Comparison of ENCODE assay signal across 14 cellular contexts in genomic region chr2:238305092-238305862, GRCh38. TPM values are rescaled to one million over a fixed set of nuclear protein-coding genes. Genes with fewer than 3 reads are reported as not detected.
DNase-seq lines count a peak whose midpoint lies in the region; ATAC-seq, FAIRE-seq and TF ChIP-seq lines count a peak whose summit lies in the region.
"Had no signal": no experiment of that assay in that cellular context is flagged by ENCODE, and none has a peak within 500 bp of the region (broad histone marks: within the 10 kb centered on the region; RNA-seq: fewer than 3 reads in every experiment).

No MANE protein-coding gene starts in this region.

- CTCF ChIA-PET in endothelial cell of umbilical vein (lab: Charles Lee), result interaction anchor here (0.6 to 2.1 kb wide), 3 partner anchors 16 to 42 kb away, joined by 4 to 9 read pairs (median 5); no protein-coding TSS in a partner anchor

- FAIRE-seq in endothelial cell of umbilical vein (lab: Jason Lieb, UNC), result no peak

- no peaks in the 10 kb centered on the region; the same call in 1 of the 2 replicates for H3K27me3 ChIP-seq in OCI-LY1 (ENCODE audit: insufficient read depth, low read length)
- peaks cover 1 to 4% of the 10 kb centered on the region in 2 experiments for H3K27me3 ChIP-seq in endothelial cell of umbilical vein (ENCODE audit: control insufficient read depth in 2 of 2, insufficient read depth in 2 of 2, low read length in 2 of 2)
- H3K27me3 ChIP-seq in right cardiac atrium (ENCODE audit: control insufficient read depth, insufficient read depth), result no peaks in the 10 kb centered on the region

- H3K27ac Mint-ChIP-seq in stimulated activated memory B cell treated with anti-CD40 and anti-IgM and Interleukin-4, amounts not matched to agents 10 μg/mL and 1 μg/mL and 100 μg/mL, for 72 hours, result no peak overlapping the region
- H3K27ac Mint-ChIP-seq: activated naive CD4-positive, alpha-beta T cell treated with anti-CD3 and anti-CD28 coated beads, Interleukin-2, amount 10 ng/mL, durations not matched to agents 7 days and 5 days; stimulated activated naive CD8-positive, alpha-beta T cell treated with anti-CD3 and anti-CD28 coated beads, Interleukin-15, Interleukin-2, amounts not matched to agents 100 ng/mL and 50 ng/mL, for 24 hours had no signal

- POLR2A ChIA-PET in endothelial cell of umbilical vein (lab: Charles Lee), result no interaction called here

- intact Hi-C loops in endothelial cell of umbilical vein (cut with micrococcal nuclease), result loop anchor here (1.0 kb wide), 1 partner anchor 49 kb away; no protein-coding TSS in a partner anchor
- intact Hi-C loops in posterior vena cava (cut with DNase I), result no loop called here
- intact Hi-C loops in right cardiac atrium (cut with DNase I), result no loop called here

- DNase-seq in endothelial cell of umbilical vein (ENCODE audit: low read depth, low spot score), result peak; percentile 8
- peak; percentile 74 for DNase-seq in posterior vena cava (ENCODE audit: low spot score)
- DNase-seq in DMS79 (lab: John Stamatoyannopoulos, UW), result no peak
- DNase-seq in HK-2 (ENCODE audit: unreplicated experiment), result no peak
- no peak for DNase-seq in right cardiac atrium
- DNase-seq: activated CD4-positive, alpha-beta T cell treated with anti-CD3 and anti-CD28 coated beads for 4 hours; activated naive CD4-positive, alpha-beta T cell treated with anti-CD3 and anti-CD28 coated beads, Interleukin-2, amount 10 ng/mL, durations not matched to agents 7 days and 5 days; DMS 273 treated with DMSO at 0.1 percent for 48 hours; hippocampal formation; SIG-M5 had no signal

- TF ChIP-seq CTCF in GM12873 (IDR thresholded peaks at IDR 0.05; ENCODE audit: insufficient read depth, low read depth, low read length, missing control alignments) (peak; percentile 47), OCI-LY1 (IDR thresholded peaks at IDR 0.05; ENCODE audit: low read length) (peak; percentile 43), endothelial cell of umbilical vein (IDR thresholded peaks at IDR 0.05; ENCODE audit: extremely low read depth in 1 of 2, insufficient read depth in 1 of 2, low read depth in 1 of 2, low read length in 2 of 2) (peak in 1 of 2 donors; percentile 15)

- H3K9me3 Mint-ChIP-seq in stimulated activated memory B cell treated with anti-CD40 and anti-IgM and Interleukin-4, amounts not matched to agents 10 μg/mL and 1 μg/mL and 100 μg/mL, for 72 hours, result no peaks in the 10 kb centered on the region
- H3K9me3 Mint-ChIP-seq: activated naive CD4-positive, alpha-beta T cell treated with anti-CD3 and anti-CD28 coated beads, Interleukin-2, amount 10 ng/mL, durations not matched to agents 7 days and 5 days; stimulated activated naive CD8-positive, alpha-beta T cell treated with anti-CD3 and anti-CD28 coated beads, Interleukin-15, Interleukin-2, amounts not matched to agents 100 ng/mL and 50 ng/mL, for 24 hours had no signal

- H3K79me2 ChIP-seq in OCI-LY1 (ENCODE audit: insufficient read depth, low read length) (no peaks in the 10 kb centered on the region), endothelial cell of umbilical vein (ENCODE audit: control insufficient read depth, insufficient read depth, low read length) (no peaks in the 10 kb centered on the region)

- no peak for ATAC-seq in stimulated activated memory B cell treated with anti-CD40 and anti-IgM and Interleukin-4, amounts not matched to agents 10 μg/mL and 1 μg/mL and 100 μg/mL, for 72 hours
- ATAC-seq in right cardiac atrium, result no peak

- no TSS peak for BruUV-seq in endothelial cell of umbilical vein (replicated peaks; lab: Mats Ljungman, UMichigan)

- no peaks in the 10 kb centered on the region for H3K36me3 ChIP-seq in OCI-LY1 (ENCODE audit: insufficient read depth, low read length)
- H3K36me3 ChIP-seq in endothelial cell of umbilical vein (ENCODE audit: control insufficient read depth in 2 of 2, extremely low read depth in 1 of 2, insufficient read depth in 2 of 2, low read length in 2 of 2), result no peaks in the 10 kb centered on the region

- H3K9me2 ChIP-seq in OCI-LY1 (ENCODE audit: low read depth, low read length), result no peaks in the 10 kb centered on the region

- dilution Hi-C loops in endothelial cell of umbilical vein (cut with MboI; ENCODE audit: extremely low pct_ligation_motif_present, low sequenced_read_pairs), result no loop called here

- H4K20me1 ChIP-seq in OCI-LY1 (ENCODE audit: insufficient read depth, low read length), result no peaks in the 10 kb centered on the region
- H4K20me1 ChIP-seq in endothelial cell of umbilical vein (replicated peaks; ENCODE audit: control insufficient read depth, extremely low read depth, insufficient read depth, low read length), result no peaks in the 10 kb centered on the region

- TF ChIP-seq POLR2A in endothelial cell of umbilical vein (IDR thresholded peaks at IDR 0.05; ENCODE audit: low read depth, low read length), result no peak

- H2AFZ ChIP-seq in OCI-LY1 (ENCODE audit: low read length) (no peak overlapping the region), endothelial cell of umbilical vein (ENCODE audit: low read depth, low read length) (no peak overlapping the region)

- H3K4me1 ChIP-seq in OCI-LY1 (ENCODE audit: insufficient read depth, low read length, severe bottlenecking) (peaks cover 15% of the 10 kb centered on the region), endothelial cell of umbilical vein (ENCODE audit: control insufficient read depth, extremely low read depth, insufficient read depth, low read length) (no peaks in the 10 kb centered on the region), right cardiac atrium (ENCODE audit: control insufficient read depth, insufficient read depth, low read length) (no peaks in the 10 kb centered on the region)

- H3K4me2 ChIP-seq in OCI-LY1 (ENCODE audit: low read length) (no peak overlapping the region), endothelial cell of umbilical vein (ENCODE audit: insufficient read depth, low read length) (no peak overlapping the region)

- H3F3A ChIP-seq in OCI-LY1 (ENCODE audit: insufficient read depth, low read length), result no peaks in the 10 kb centered on the region

- H3K4me3 ChIP-seq in OCI-LY1 (ENCODE audit: low read depth, low read length, poor library complexity, severe bottlenecking), result no peak overlapping the region
- no peak overlapping the region for H3K4me3 ChIP-seq in endothelial cell of umbilical vein (replicated peaks in 1 of 3; ENCODE audit: insufficient read depth in 1 of 3, low read depth in 1 of 3, low read length in 3 of 3)
- H3K4me3 ChIP-seq in right cardiac atrium (ENCODE audit: low read length), result no peak overlapping the region

- H3K4me1 Mint-ChIP-seq in stimulated activated memory B cell treated with anti-CD40 and anti-IgM and Interleukin-4, amounts not matched to agents 10 μg/mL and 1 μg/mL and 100 μg/mL, for 72 hours, result peaks cover 15% of the 10 kb centered on the region
- H3K4me1 Mint-ChIP-seq: activated naive CD4-positive, alpha-beta T cell treated with anti-CD3 and anti-CD28 coated beads, Interleukin-2, amount 10 ng/mL, durations not matched to agents 7 days and 5 days had no signal

- H3K9ac ChIP-seq in OCI-LY1 (ENCODE audit: low read length) (no peak overlapping the region), endothelial cell of umbilical vein (replicated peaks; ENCODE audit: extremely low read depth, insufficient read depth, low read length) (no peak overlapping the region)

- H3K9me1 ChIP-seq in endothelial cell of umbilical vein (replicated peaks; ENCODE audit: control insufficient read depth, extremely low read depth, insufficient read depth, low read length), result no peaks in the 10 kb centered on the region

- peaks cover 13% of the 10 kb centered on the region for H3K27me3 Mint-ChIP-seq in stimulated activated memory B cell treated with anti-CD40 and anti-IgM and Interleukin-4, amounts not matched to agents 10 μg/mL and 1 μg/mL and 100 μg/mL, for 72 hours
- H3K27me3 Mint-ChIP-seq: stimulated activated naive CD8-positive, alpha-beta T cell treated with anti-CD3 and anti-CD28 coated beads, Interleukin-15, Interleukin-2, amounts not matched to agents 100 ng/mL and 50 ng/mL, for 24 hours had no signal

- H3K4me3 Mint-ChIP-seq in stimulated activated memory B cell treated with anti-CD40 and anti-IgM and Interleukin-4, amounts not matched to agents 10 μg/mL and 1 μg/mL and 100 μg/mL, for 72 hours, result no peak overlapping the region
- H3K4me3 Mint-ChIP-seq: activated naive CD4-positive, alpha-beta T cell treated with anti-CD3 and anti-CD28 coated beads, Interleukin-2, amount 10 ng/mL, durations not matched to agents 7 days and 5 days; stimulated activated naive CD8-positive, alpha-beta T cell treated with anti-CD3 and anti-CD28 coated beads, Interleukin-15, Interleukin-2, amounts not matched to agents 100 ng/mL and 50 ng/mL, for 24 hours had no signal

- no peak overlapping the region for H3K27ac ChIP-seq in OCI-LY1 (ENCODE audit: low read depth, low read length, poor library complexity, severe bottlenecking)
- H3K27ac ChIP-seq in endothelial cell of umbilical vein (ENCODE audit: insufficient read depth, low read depth, low read length), result no peak overlapping the region
- no peak overlapping the region for H3K27ac ChIP-seq in right cardiac atrium (ENCODE audit: low read length)

- WGBS in right cardiac atrium, result 81% methylated on average over 12 of the region's 12 CpGs

- no peaks in the 10 kb centered on the region for H3K36me3 Mint-ChIP-seq in stimulated activated memory B cell treated with anti-CD40 and anti-IgM and Interleukin-4, amounts not matched to agents 10 μg/mL and 1 μg/mL and 100 μg/mL, for 72 hours
- H3K36me3 Mint-ChIP-seq: activated naive CD4-positive, alpha-beta T cell treated with anti-CD3 and anti-CD28 coated beads, Interleukin-2, amount 10 ng/mL, durations not matched to agents 7 days and 5 days had no signal

- no peaks in the 10 kb centered on the region for H3K9me3 ChIP-seq in OCI-LY1 (ENCODE audit: low read length)
- no peaks in the 10 kb centered on the region for H3K9me3 ChIP-seq in endothelial cell of umbilical vein (replicated peaks; ENCODE audit: control insufficient read depth, insufficient read depth, low read length)
- no peaks in the 10 kb centered on the region for H3K9me3 ChIP-seq in right cardiac atrium (ENCODE audit: control insufficient read depth, low read length)

RNA-seq across cellular contexts. Expression of gene TRAF3IP1, which starts 15.0 kb away (rescaled TPM):
- 15.0 and 15.9 TPM in 2 replicates for total RNA-seq in endothelial cell of umbilical vein
- polyA plus RNA-seq in endothelial cell of umbilical vein, result 2.1 and 3.4 TPM in 2 replicates
- polyA plus RNA-seq in endothelial cell of umbilical vein (2011; cell fraction: cytosol; rRNA removed), result 5.9 and 7.1 TPM in 2 replicates
- polyA plus RNA-seq in endothelial cell of umbilical vein (2011; cell fraction: nucleus; rRNA removed), result 7.8 and 9.8 TPM in 2 replicates
- polyA plus RNA-seq in endothelial cell of umbilical vein (2012), result 11.9 and 12.9 TPM in 2 replicates
- polyA minus RNA-seq in endothelial cell of umbilical vein, result 4.5 and 7.2 TPM in 2 replicates
- 3.9 TPM for polyA minus RNA-seq in endothelial cell of umbilical vein (2011; cell fraction: cytosol; rRNA and poly(A)+ RNA removed)
- 4.9 and 5.8 TPM in 2 replicates for polyA minus RNA-seq in endothelial cell of umbilical vein (2011; cell fraction: nucleus; rRNA and poly(A)+ RNA removed)
- total RNA-seq in posterior vena cava, result 10 to 100 TPM; 27.1 to 37.2 TPM
- 10 to 100 TPM; 13.1 to 19.9 (median 17.2) TPM for total RNA-seq in right cardiac atrium
- 6.3 TPM for polyA plus RNA-seq in right cardiac atrium

RNA-seq across cellular contexts. Expression of gene PER2, which starts 16.9 kb away (rescaled TPM):
- 3.3 and 3.8 TPM in 2 replicates for total RNA-seq in endothelial cell of umbilical vein
- polyA plus RNA-seq in endothelial cell of umbilical vein, result 0.60 and 0.86 TPM in 2 replicates
- polyA plus RNA-seq in endothelial cell of umbilical vein (2011; cell fraction: cytosol; rRNA removed), result 0.86 and 1.1 TPM in 2 replicates
- polyA plus RNA-seq in endothelial cell of umbilical vein (2011; cell fraction: nucleus; rRNA removed), result 3.4 and 4.6 TPM in 2 replicates
- polyA plus RNA-seq in endothelial cell of umbilical vein (2012), result 1.3 and 1.7 TPM in 2 replicates
- polyA minus RNA-seq in endothelial cell of umbilical vein, result 3.9 and 5.3 TPM in 2 replicates
- 3.7 TPM for polyA minus RNA-seq in endothelial cell of umbilical vein (2011; cell fraction: cytosol; rRNA and poly(A)+ RNA removed)
- 5.0 and 5.8 TPM in 2 replicates for polyA minus RNA-seq in endothelial cell of umbilical vein (2011; cell fraction: nucleus; rRNA and poly(A)+ RNA removed)
- 10 to 100 TPM; 10.1 to 16.8 TPM for total RNA-seq in posterior vena cava
- total RNA-seq in right cardiac atrium, result 1 to 10 TPM; 5.0 to 7.2 (median 6.4) TPM
- polyA plus RNA-seq in right cardiac atrium, result 3.8 TPM

Comparison
In these comparisons a context has a peak if more than half of its experiments do, and no peak if none do; other contexts are left out.
1. DNase-seq: peak in endothelial cell of umbilical vein (single experiment) and posterior vena cava (single experiment); none in DMS79 (single experiment), HK-2 (single experiment) and right cardiac atrium (0 of 3).